ENCODE assay signal across 1 cellular context in the genomic region with DNA sequence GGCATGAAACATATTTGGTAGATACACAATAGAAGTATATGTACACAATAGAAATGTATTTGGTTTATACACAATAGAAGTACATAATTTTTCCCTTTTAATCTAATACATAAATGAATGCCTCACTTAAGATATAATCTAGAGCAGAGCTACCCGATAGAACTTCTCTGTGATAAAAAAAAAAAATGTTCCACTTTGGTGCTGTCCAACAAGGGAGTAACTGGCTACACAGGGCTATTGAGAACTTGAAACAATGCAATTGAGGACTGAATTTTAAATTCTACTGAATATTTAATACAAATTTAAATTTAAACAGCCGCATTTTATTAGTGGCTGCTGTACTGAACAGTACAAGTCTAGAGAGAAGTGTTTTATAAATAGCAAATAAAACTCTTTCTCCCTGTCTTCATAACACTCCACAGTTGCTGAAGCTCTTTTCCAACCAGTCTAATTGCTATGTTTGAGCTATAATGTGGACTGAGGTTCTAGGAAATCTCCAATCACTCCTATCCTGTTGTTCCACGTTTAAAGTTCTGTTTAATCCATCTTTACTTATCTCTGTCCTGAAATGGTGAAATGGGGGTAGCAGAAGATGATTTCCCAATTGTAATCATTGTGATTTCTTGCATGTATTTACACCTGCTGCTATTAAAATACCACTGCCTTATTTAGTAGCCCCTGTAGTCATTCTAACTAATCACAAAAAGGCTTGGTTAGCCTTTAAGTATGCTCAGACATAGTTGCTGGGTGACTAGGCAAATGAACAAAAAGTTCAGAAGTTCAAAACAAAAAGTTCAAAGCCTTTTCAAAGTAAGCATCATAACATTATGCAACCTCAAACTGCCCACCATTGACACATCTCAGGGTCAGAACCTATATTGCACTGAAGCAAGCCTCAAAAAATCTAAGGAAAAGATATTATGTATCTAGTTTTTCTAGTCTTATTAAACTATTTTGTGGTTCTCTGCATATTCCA.
A peak's percentile ranks its signal among the peaks of the same experiment; 100 is the strongest.
TF ChIP-seq lines count a peak whose summit lies in the region.

No MANE protein-coding gene starts in this region.

TF ChIP-seq in HepG2, 621 proteins besides CTCF, POLR2A, EP300 and RAD21 (continued from another document):
- 0 out of 2 replicates have a peak, but pooled peaks have one; percentile 22 for TF ChIP-seq CREM (IDR thresholded peaks at IDR 0.05)
- TF ChIP-seq CREM (CRISPR knock-in tag; IDR thresholded peaks at IDR 0.05) = no peak
- TF ChIP-seq, protein P1, sequence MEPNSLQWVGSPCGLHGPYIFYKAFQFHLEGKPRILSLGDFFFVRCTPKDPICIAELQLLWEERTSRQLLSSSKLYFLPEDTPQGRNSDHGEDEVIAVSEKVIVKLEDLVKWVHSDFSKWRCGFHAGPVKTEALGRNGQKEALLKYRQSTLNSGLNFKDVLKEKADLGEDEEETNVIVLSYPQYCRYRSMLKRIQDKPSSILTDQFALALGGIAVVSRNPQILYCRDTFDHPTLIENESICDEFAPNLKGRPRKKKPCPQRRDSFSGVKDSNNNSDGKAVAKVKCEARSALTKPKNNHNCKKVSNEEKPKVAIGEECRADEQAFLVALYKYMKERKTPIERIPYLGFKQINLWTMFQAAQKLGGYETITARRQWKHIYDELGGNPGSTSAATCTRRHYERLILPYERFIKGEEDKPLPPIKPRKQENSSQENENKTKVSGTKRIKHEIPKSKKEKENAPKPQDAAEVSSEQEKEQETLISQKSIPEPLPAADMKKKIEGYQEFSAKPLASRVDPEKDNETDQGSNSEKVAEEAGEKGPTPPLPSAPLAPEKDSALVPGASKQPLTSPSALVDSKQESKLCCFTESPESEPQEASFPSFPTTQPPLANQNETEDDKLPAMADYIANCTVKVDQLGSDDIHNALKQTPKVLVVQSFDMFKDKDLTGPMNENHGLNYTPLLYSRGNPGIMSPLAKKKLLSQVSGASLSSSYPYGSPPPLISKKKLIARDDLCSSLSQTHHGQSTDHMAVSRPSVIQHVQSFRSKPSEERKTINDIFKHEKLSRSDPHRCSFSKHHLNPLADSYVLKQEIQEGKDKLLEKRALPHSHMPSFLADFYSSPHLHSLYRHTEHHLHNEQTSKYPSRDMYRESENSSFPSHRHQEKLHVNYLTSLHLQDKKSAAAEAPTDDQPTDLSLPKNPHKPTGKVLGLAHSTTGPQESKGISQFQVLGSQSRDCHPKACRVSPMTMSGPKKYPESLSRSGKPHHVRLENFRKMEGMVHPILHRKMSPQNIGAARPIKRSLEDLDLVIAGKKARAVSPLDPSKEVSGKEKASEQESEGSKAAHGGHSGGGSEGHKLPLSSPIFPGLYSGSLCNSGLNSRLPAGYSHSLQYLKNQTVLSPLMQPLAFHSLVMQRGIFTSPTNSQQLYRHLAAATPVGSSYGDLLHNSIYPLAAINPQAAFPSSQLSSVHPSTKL (CRISPR knock-in tag; IDR thresholded peaks at IDR 0.05) = peak; percentile 52; the same call in 1 of the 2 replicates
- TF ChIP-seq SKI (IDR thresholded peaks at IDR 0.05; ENCODE audit: partially characterized antibody) = peak; percentile 65
- no peak for TF ChIP-seq ZNF713 (CRISPR knock-in tag; IDR thresholded peaks at IDR 0.05)
- TF ChIP-seq FOXA3 (CRISPR knock-in tag; IDR thresholded peaks at IDR 0.05) = 0 out of 2 replicates have a peak, but pooled peaks have one; percentile 37
- TF ChIP-seq, protein P2, sequence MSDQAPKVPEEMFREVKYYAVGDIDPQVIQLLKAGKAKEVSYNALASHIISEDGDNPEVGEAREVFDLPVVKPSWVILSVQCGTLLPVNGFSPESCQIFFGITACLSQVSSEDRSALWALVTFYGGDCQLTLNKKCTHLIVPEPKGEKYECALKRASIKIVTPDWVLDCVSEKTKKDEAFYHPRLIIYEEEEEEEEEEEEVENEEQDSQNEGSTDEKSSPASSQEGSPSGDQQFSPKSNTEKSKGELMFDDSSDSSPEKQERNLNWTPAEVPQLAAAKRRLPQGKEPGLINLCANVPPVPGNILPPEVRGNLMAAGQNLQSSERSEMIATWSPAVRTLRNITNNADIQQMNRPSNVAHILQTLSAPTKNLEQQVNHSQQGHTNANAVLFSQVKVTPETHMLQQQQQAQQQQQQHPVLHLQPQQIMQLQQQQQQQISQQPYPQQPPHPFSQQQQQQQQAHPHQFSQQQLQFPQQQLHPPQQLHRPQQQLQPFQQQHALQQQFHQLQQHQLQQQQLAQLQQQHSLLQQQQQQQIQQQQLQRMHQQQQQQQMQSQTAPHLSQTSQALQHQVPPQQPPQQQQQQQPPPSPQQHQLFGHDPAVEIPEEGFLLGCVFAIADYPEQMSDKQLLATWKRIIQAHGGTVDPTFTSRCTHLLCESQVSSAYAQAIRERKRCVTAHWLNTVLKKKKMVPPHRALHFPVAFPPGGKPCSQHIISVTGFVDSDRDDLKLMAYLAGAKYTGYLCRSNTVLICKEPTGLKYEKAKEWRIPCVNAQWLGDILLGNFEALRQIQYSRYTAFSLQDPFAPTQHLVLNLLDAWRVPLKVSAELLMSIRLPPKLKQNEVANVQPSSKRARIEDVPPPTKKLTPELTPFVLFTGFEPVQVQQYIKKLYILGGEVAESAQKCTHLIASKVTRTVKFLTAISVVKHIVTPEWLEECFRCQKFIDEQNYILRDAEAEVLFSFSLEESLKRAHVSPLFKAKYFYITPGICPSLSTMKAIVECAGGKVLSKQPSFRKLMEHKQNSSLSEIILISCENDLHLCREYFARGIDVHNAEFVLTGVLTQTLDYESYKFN (CRISPR knock-in tag; conservative IDR thresholded peaks at IDR 0.05) = 0 out of 2 replicates have a peak, but pooled peaks have one; percentile 32
- no peak for TF ChIP-seq XRCC5 (optimal IDR thresholded peaks at IDR 0.05; ENCODE audit: low read length)
- peak; percentile 57; the same call in 1 of the 2 replicates for TF ChIP-seq SOX5 (CRISPR knock-in tag; IDR thresholded peaks at IDR 0.05; ENCODE audit: borderline replicate concordance)
- TF ChIP-seq SRSF4 (IDR thresholded peaks at IDR 0.05; ENCODE audit: low read depth, low read length, poor library complexity, severe bottlenecking) = no peak
- peak; percentile 81 for TF ChIP-seq TCF7 (IDR thresholded peaks at IDR 0.05; ENCODE audit: low read depth)
- TF ChIP-seq HMG20A (CRISPR knock-in tag; IDR thresholded peaks at IDR 0.05; ENCODE audit: borderline replicate concordance) = peak; percentile 62; the same call in 1 of the 2 replicates
- TF ChIP-seq BRD4 (CRISPR knock-in tag; IDR thresholded peaks at IDR 0.05) = no peak
- peak; percentile 33 to 65; a peak in 3 of 4 replicates for TF ChIP-seq NR2F1 (CRISPR knock-in tag; IDR thresholded peaks at IDR 0.05)
- no peak for TF ChIP-seq SOX13 (IDR thresholded peaks at IDR 0.05)
- TF ChIP-seq SOX13 (CRISPR knock-in tag; conservative IDR thresholded peaks at IDR 0.05 in 1 of 2, IDR thresholded peaks at IDR 0.05 in 1 of 2) = peak in 1 of 2 experiments; percentile 23; a peak in 1 of 4 replicates
- TF ChIP-seq RFX1 (IDR thresholded peaks at IDR 0.05) = no peak
- peak; percentile 74 for TF ChIP-seq TBL1XR1 (IDR thresholded peaks at IDR 0.05; ENCODE audit: borderline replicate concordance, low read length, partially characterized antibody)
- TF ChIP-seq FOSL2 (CRISPR knock-in tag; IDR thresholded peaks at IDR 0.05) = peak; percentile 79
